16 cellular contexts compared by ENCODE assay signal in the genomic region with DNA sequence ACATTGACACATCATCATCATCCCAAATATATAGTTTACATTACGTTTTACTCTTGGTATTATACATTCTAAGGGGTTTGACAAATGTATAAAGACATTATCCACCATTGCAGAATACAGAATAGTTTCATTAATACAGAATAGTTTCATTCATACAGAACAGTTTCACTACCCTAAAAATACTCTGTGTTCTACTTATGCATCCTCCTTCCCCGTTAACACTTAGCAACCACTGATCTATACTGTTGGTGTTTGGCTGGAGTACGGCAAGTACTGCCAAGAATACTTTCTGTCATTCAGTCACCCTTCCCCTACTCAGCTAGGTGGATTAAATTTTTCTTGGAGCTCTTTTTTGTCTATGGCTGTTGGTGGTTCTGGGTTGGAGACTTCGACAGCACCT. TPM values are rescaled to one million over a fixed set of nuclear protein-coding genes. Genes with fewer than 3 reads are reported as not detected.
DNase-seq lines count a peak whose midpoint lies in the region; ATAC-seq and TF ChIP-seq lines count a peak whose summit lies in the region.
"Had no signal": no experiment of that assay in that cellular context is flagged by ENCODE, and none has a peak within 500 bp of the region (broad histone marks: within the 10 kb centered on the region; RNA-seq: fewer than 3 reads in every experiment).

No MANE protein-coding gene starts in this region.

- H3K9ac ChIP-seq in mammary epithelial cell (ENCODE audit: insufficient read depth, low read length): no peak overlapping the region

- no peaks in the 10 kb centered on the region for H4K20me1 ChIP-seq in mammary epithelial cell (ENCODE audit: insufficient read depth, low read length)

- H3K27ac ChIP-seq in mammary epithelial cell (ENCODE audit: insufficient read depth, low read depth, low read length): no peak overlapping the region
- H3K27ac ChIP-seq in breast epithelium: no peak overlapping the region
- H3K27ac ChIP-seq: adrenal gland had no signal

- TF ChIP-seq CTCF in mammary epithelial cell (conservative IDR thresholded peaks at IDR 0.05 in 1 of 2, IDR thresholded peaks at IDR 0.05 in 1 of 2; ENCODE audit: extremely low read depth in 1 of 2, insufficient read depth in 1 of 2, low read depth in 1 of 2, low read length in 2 of 2): no peak
- no peak for TF ChIP-seq CTCF in breast epithelium (IDR thresholded peaks at IDR 0.05)
- TF ChIP-seq CTCF in BE2C (IDR thresholded peaks at IDR 0.05; ENCODE audit: low read depth, low read length): no peak

- no peak overlapping the region for H3K4me2 ChIP-seq in mammary epithelial cell (ENCODE audit: insufficient read depth, low read depth, low read length)

- CTCF ChIA-PET in mammary epithelial cell (lab: Charles Lee; ENCODE audit: low non-redundant PET): no interaction called here

- dilution Hi-C loops in mammary epithelial cell (cut with HindIII; ENCODE audit: low sequenced_read_pairs): no loop called here

- H3K27me3 ChIP-seq in mammary epithelial cell (ENCODE audit: insufficient read depth, low read length) (no peaks in the 10 kb centered on the region), breast epithelium (no peaks in the 10 kb centered on the region), BE2C (no peaks in the 10 kb centered on the region; the same call in 1 of the 2 replicates)
- H3K27me3 ChIP-seq: adrenal gland had no signal

- ATAC-seq in GM21825 (IDR thresholded peaks at IDR 0.05; ENCODE audit: unreplicated experiment): peak; percentile 83
- ATAC-seq in HG03280 (IDR thresholded peaks at IDR 0.05; ENCODE audit: unreplicated experiment): peak; percentile 99
- ATAC-seq: activated CD8-positive, alpha-beta T cell treated with anti-CD3 and anti-CD28 coated beads, Interleukin-2, amount 10 ng/mL, durations not matched to agents 7 days and 5 days; T-cell had no signal

- intact Hi-C loops in mammary epithelial cell (cut with micrococcal nuclease): no loop called here
- intact Hi-C loops in breast epithelium (cut with DNase I; ENCODE audit: low total_unique reads): no loop called here

- in situ Hi-C loops in mammary epithelial cell (cut with MboI; ENCODE audit: low sequenced_read_pairs in 2 of 2): no loop called here

- no TSS peak for BruUV-seq in mammary epithelial cell (replicated peaks; lab: Mats Ljungman, UMichigan)

- H3K4me1 ChIP-seq in mammary epithelial cell (ENCODE audit: insufficient read depth, low read length) (peaks cover 13% of the 10 kb centered on the region), breast epithelium (no peaks in the 10 kb centered on the region), BE2C (no peaks in the 10 kb centered on the region)
- H3K4me1 ChIP-seq: adrenal gland had no signal

- H3K79me2 ChIP-seq in mammary epithelial cell (ENCODE audit: insufficient read depth, low read length): no peaks in the 10 kb centered on the region

- TF ChIP-seq POLR2A in breast epithelium (IDR thresholded peaks at IDR 0.05): no peak

- 83% methylated on average over 4 of the region's 4 CpGs for WGBS in mammary epithelial cell (ENCODE audit: low coverage, missing lambda C conversion rate)

- H3K9me3 ChIP-seq in mammary epithelial cell (replicated peaks; ENCODE audit: insufficient read depth, low read length): no peaks in the 10 kb centered on the region
- no peaks in the 10 kb centered on the region for H3K9me3 ChIP-seq in breast epithelium
- H3K9me3 ChIP-seq in BE2C: no peaks in the 10 kb centered on the region
- H3K9me3 ChIP-seq: adrenal gland had no signal

- H2AFZ ChIP-seq in mammary epithelial cell (ENCODE audit: low read depth, low read length): peak overlapping the region; percentile 36

- H3K36me3 ChIP-seq in mammary epithelial cell (ENCODE audit: insufficient read depth, low read length): no peaks in the 10 kb centered on the region
- H3K36me3 ChIP-seq in breast epithelium: no peaks in the 10 kb centered on the region
- no peaks in the 10 kb centered on the region for H3K36me3 ChIP-seq in BE2C
- H3K36me3 ChIP-seq: adrenal gland had no signal

- DNase-seq in mammary epithelial cell: no peak
- DNase-seq in breast epithelium (ENCODE audit: low spot score in 2 of 2): no peak
- DNase-seq in BE2C: no peak
- no peak for DNase-seq in globus pallidus (ENCODE audit: low spot score)
- no peak for DNase-seq in kidney tubule cell (ENCODE audit: low spot score)
- no peak for DNase-seq in cerebellar cortex (ENCODE audit: low spot score)
- DNase-seq: activated CD8-positive, alpha-beta T cell treated with anti-CD3 and anti-CD28 coated beads, Interleukin-2, amount 10 ng/mL, durations not matched to agents 7 days and 5 days; adrenal gland; DND-41; GOT3; hippocampal formation; Karpas-422; NCI-H510A; T-cell had no signal

- H3K4me3 ChIP-seq in mammary epithelial cell (replicated peaks in 1 of 3; ENCODE audit: insufficient read depth in 1 of 3, low read depth in 2 of 3, low read length in 3 of 3) (no peak overlapping the region), breast epithelium (no peak overlapping the region), BE2C (ENCODE audit: low read depth, low read length) (no peak overlapping the region)
- H3K4me3 ChIP-seq: adrenal gland had no signal

RNA-seq across cellular contexts. Expression of a gene that starts 33.4 kb away (rescaled TPM):
- total RNA-seq in mammary epithelial cell: under 1 TPM; 0.83 to 0.87 TPM
- 0.03 TPM for polyA plus RNA-seq in mammary epithelial cell
- polyA minus RNA-seq in mammary epithelial cell: not detected
- 1 to 10 TPM; 1.6 to 8.0 (median 2.3) TPM for total RNA-seq in breast epithelium
- 0.29 TPM for polyA plus RNA-seq in BE2C (2012; ENCODE audit: insufficient read depth, insufficient read length, low read depth)
